8 cellular contexts compared by ENCODE assay signal in genomic region chr17:77888242-77889134, GRCh38.
DNase-seq lines count a peak whose midpoint lies in the region; ATAC-seq and TF ChIP-seq lines count a peak whose summit lies in the region.

No MANE protein-coding gene starts in this region.

- H3K23ac ChIP-seq in trophoblast cell (ENCODE audit: low read length): no peak overlapping the region

- no peak overlapping the region for H3K14ac ChIP-seq in trophoblast cell (ENCODE audit: low read length)

- H2BK12ac ChIP-seq in trophoblast cell (ENCODE audit: low read length): no peak overlapping the region

- BruUV-seq in Caco-2 (replicated peaks; lab: Mats Ljungman, UMichigan): no TSS peak

- H4K91ac ChIP-seq in trophoblast cell (ENCODE audit: low read depth, low read length): no peak overlapping the region

- H3K4me2 ChIP-seq in trophoblast cell (ENCODE audit: low read length): peak overlapping the region; percentile 64

- no peak overlapping the region for H2AFZ ChIP-seq in trophoblast cell (ENCODE audit: insufficient read depth, low read length, poor library complexity)

- no CpG with 5 or more reads among the region's 13 CpGs for WGBS in trophoblast cell (ENCODE audit: extremely low coverage, insufficient coverage, insufficient read length)

- no peaks in the 10 kb centered on the region for H3K9me3 Mint-ChIP-seq in Caco-2 (ENCODE audit: unreplicated experiment)
- H3K9me3 Mint-ChIP-seq in activated CD4-positive, alpha-beta memory T cell treated with anti-CD3 and anti-CD28 coated beads for 36 hours: no peaks in the 10 kb centered on the region

- H3K79me1 ChIP-seq in trophoblast cell (ENCODE audit: low read length): no peaks in the 10 kb centered on the region

- H3K9ac ChIP-seq in trophoblast cell (ENCODE audit: low read length): no peak overlapping the region

- no peak overlapping the region for H2AK5ac ChIP-seq in trophoblast cell (ENCODE audit: low read length)

- H3K9me3 ChIP-seq in Caco-2 (no peaks in the 10 kb centered on the region), trophoblast cell (ENCODE audit: insufficient read depth, low read depth, low read length) (no peaks in the 10 kb centered on the region)

- no peak overlapping the region for H2BK5ac ChIP-seq in trophoblast cell (ENCODE audit: low read depth, low read length, poor library complexity)

- no peak overlapping the region for H3K18ac ChIP-seq in trophoblast cell (ENCODE audit: low read length)

- DNase-seq in Caco-2 (peak in 1 of 2 experiments; percentile 5), fibroblast of the aortic adventitia (ENCODE audit: low read depth) (peak; percentile 17), trophoblast cell (no peak), foreskin keratinocyte (no peak), hippocampal formation (lab: John Stamatoyannopoulos, UW) (no peak)
- DNase-seq in activated CD4-positive, alpha-beta memory T cell treated with anti-CD3 and anti-CD28 coated beads for 36 hours: no peak

- peaks cover 4% of the 10 kb centered on the region for H3K27me3 ChIP-seq in Caco-2 (replicated peaks; ENCODE audit: control insufficient read depth, insufficient read depth, low read length)
- peaks cover 8% of the 10 kb centered on the region for H3K27me3 ChIP-seq in trophoblast cell (ENCODE audit: insufficient read depth, low read length)
- peaks cover 55% of the 10 kb centered on the region for H3K27me3 ChIP-seq in foreskin keratinocyte

- H3K4me3 Mint-ChIP-seq in Caco-2 (ENCODE audit: unreplicated experiment): peak overlapping the region; percentile 78
- peak overlapping the region; percentile 78 for H3K4me3 Mint-ChIP-seq in activated CD4-positive, alpha-beta memory T cell treated with anti-CD3 and anti-CD28 coated beads for 36 hours

- ATAC-seq in foreskin keratinocyte (no peak), HG03045 (IDR thresholded peaks at IDR 0.05; ENCODE audit: unreplicated experiment) (no peak), HG03432 (IDR thresholded peaks at IDR 0.05; ENCODE audit: unreplicated experiment) (no peak)

- H3K79me2 ChIP-seq in trophoblast cell (ENCODE audit: control insufficient read depth, insufficient read depth, low read length, poor library complexity): no peaks in the 10 kb centered on the region

- H3K36me3 ChIP-seq in Caco-2 (ENCODE audit: control insufficient read depth, insufficient read depth, low read length) (no peaks in the 10 kb centered on the region), trophoblast cell (ENCODE audit: control insufficient read depth in 1 of 2, insufficient read depth in 2 of 2, low read length in 2 of 2) (no peaks in the 10 kb centered on the region)

- H4K12ac ChIP-seq in trophoblast cell (ENCODE audit: low read depth, low read length): no peak overlapping the region

- peaks cover 21% of the 10 kb centered on the region for H3K4me1 Mint-ChIP-seq in Caco-2 (ENCODE audit: low read depth, unreplicated experiment)
- H3K4me1 Mint-ChIP-seq in activated CD4-positive, alpha-beta memory T cell treated with anti-CD3 and anti-CD28 coated beads for 36 hours (ENCODE audit: low read depth): peaks cover 36% of the 10 kb centered on the region

- no peak overlapping the region for H2BK120ac ChIP-seq in trophoblast cell (ENCODE audit: insufficient read depth, low read length, poor library complexity)

- H3K27me3 Mint-ChIP-seq in Caco-2 (ENCODE audit: insufficient read depth, unreplicated experiment): peaks cover 37% of the 10 kb centered on the region
- H3K27me3 Mint-ChIP-seq in activated CD4-positive, alpha-beta memory T cell treated with anti-CD3 and anti-CD28 coated beads for 36 hours: peaks cover 3% of the 10 kb centered on the region

- H3K4me3 ChIP-seq in Caco-2 (ENCODE audit: low read depth, low read length): peak overlapping the region; percentile 38
- H3K4me3 ChIP-seq in fibroblast of the aortic adventitia (ENCODE audit: low read depth, low read length): peak overlapping the region; percentile 71
- H3K4me3 ChIP-seq in trophoblast cell (ENCODE audit: low read depth, low read length): no peak overlapping the region

- no peak for TF ChIP-seq CTCF in Caco-2 (IDR thresholded peaks at IDR 0.05; ENCODE audit: insufficient read depth in 1 of 2, low read depth in 1 of 2, low read length in 1 of 2, severe bottlenecking in 1 of 2, unreplicated experiment in 1 of 2)
- no peak for TF ChIP-seq CTCF in fibroblast of the aortic adventitia (IDR thresholded peaks at IDR 0.05; ENCODE audit: insufficient read depth, low read length)
- no peak for TF ChIP-seq CTCF in foreskin keratinocyte (conservative IDR thresholded peaks at IDR 0.05)

- H3K4me1 ChIP-seq in Caco-2 (peaks cover 14% of the 10 kb centered on the region; the same call in 1 of the 2 replicates), trophoblast cell (ENCODE audit: control insufficient read depth in 1 of 2, insufficient read depth in 2 of 2, low read length in 2 of 2) (peaks cover 6 to 11% of the 10 kb centered on the region in 2 experiments), foreskin keratinocyte (no peaks in the 10 kb centered on the region)

- POLR2A ChIA-PET in Caco-2 (lab: Charles Lee): interaction anchor here (0.6 to 2.8 kb wide), 2 partner anchors 24 to 70 kb away, joined by 9 to 19 read pairs; partner anchors contain the start of gene TNRC6C
- POLR2A ChIA-PET in activated CD4-positive, alpha-beta memory T cell treated with anti-CD3 and anti-CD28 coated beads for 36 hours (lab: Charles Lee): interaction anchor here (1.0 kb wide), 1 partner anchor 70 kb away, joined by 4 read pairs; the partner anchor contains the start of gene TNRC6C

- no peak overlapping the region for H3K4ac ChIP-seq in trophoblast cell (ENCODE audit: low read depth, low read length)

- CTCF ChIA-PET in Caco-2 (lab: Charles Lee): interaction anchor here (0.6 to 1.0 kb wide), 2 partner anchors 13 to 125 kb away, joined by 3 to 4 read pairs; no protein-coding TSS in a partner anchor
- CTCF ChIA-PET in activated CD4-positive, alpha-beta memory T cell treated with anti-CD3 and anti-CD28 coated beads for 36 hours (lab: Charles Lee): interaction anchor here (0.7 kb wide), 1 partner anchor 231 kb away, joined by 5 read pairs; no protein-coding TSS in a partner anchor

- peaks cover 6% of the 10 kb centered on the region for H3K36me3 Mint-ChIP-seq in Caco-2 (ENCODE audit: insufficient read depth, unreplicated experiment)
- H3K36me3 Mint-ChIP-seq in activated CD4-positive, alpha-beta memory T cell treated with anti-CD3 and anti-CD28 coated beads for 36 hours: no peaks in the 10 kb centered on the region

- H4K8ac ChIP-seq in trophoblast cell (ENCODE audit: low read depth, low read length): no peak overlapping the region

- intact Hi-C loops in Caco-2 (cut with micrococcal nuclease; ENCODE audit: unreplicated experiment): loop anchor here (10.0 kb wide), 1 partner anchor 126 kb away; no protein-coding TSS in a partner anchor
- intact Hi-C loops in activated CD4-positive, alpha-beta memory T cell treated with anti-CD3 and anti-CD28 coated beads for 36 hours (cut with micrococcal nuclease): loop anchor here (10.0 kb wide), 1 partner anchor 434 kb away; no protein-coding TSS in a partner anchor

- H3K27ac ChIP-seq in trophoblast cell (ENCODE audit: low read depth, low read length) (no peak overlapping the region), foreskin keratinocyte (no peak overlapping the region)

- H3K27ac Mint-ChIP-seq in Caco-2 (ENCODE audit: unreplicated experiment): no peak overlapping the region
- peak overlapping the region; percentile 38 for H3K27ac Mint-ChIP-seq in activated CD4-positive, alpha-beta memory T cell treated with anti-CD3 and anti-CD28 coated beads for 36 hours
